In the genomic region with DNA sequence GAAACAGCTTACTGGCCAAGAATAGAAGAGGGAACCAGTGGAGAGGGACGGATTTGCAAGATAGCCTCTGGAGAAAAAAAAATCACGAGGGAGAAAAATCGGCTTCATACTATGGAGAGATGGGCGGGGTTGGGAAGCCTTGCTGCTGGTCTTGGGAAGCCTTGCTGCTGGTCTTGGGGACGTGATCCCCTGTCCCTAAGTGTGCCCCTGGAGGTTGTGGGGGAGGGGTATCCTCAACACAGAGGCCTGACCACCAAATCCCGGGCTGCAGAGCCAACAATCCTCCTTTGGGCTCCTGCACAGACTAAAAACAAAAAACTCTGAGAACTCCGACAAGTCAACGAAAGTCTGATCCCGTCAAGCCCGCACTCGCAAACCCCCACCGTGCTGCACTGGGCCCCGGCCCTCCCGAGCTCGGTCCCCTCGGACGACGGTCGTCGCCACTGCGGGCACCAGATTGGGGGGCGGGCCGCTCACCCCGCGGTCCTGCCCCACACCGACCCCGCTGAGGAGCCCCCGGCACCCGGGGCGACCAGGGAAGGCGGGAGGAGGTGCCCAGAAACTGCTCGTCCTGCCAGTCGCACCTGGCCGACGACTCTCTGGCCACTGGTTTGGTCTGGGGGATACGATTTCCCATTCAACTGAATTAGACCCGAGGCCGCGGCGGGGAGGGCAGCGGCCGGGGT, we compare ENCODE assay signal across 8 cellular contexts. TPM values are rescaled to one million over a fixed set of nuclear protein-coding genes. Genes with fewer than 3 reads are reported as not detected.
A peak's percentile ranks its signal among the peaks of the same experiment; 100 is the strongest.
DNase-seq lines count a peak whose midpoint lies in the region; ATAC-seq, FAIRE-seq and TF ChIP-seq lines count a peak whose summit lies in the region.

No MANE protein-coding gene starts in this region.

- H3K9me3 ChIP-seq in HepG2 (ENCODE audit: low read length) (no peaks in the 10 kb centered on the region), subcutaneous abdominal adipose tissue (ENCODE audit: control insufficient read depth in 5 of 5, low read length in 5 of 5) (no peaks in the 10 kb centered on the region)

- peak overlapping the region; percentile 62 for H3K4me2 ChIP-seq in HepG2 (ENCODE audit: low read depth, low read length)

- peak; percentile 4 for ATAC-seq in GM19455 (IDR thresholded peaks at IDR 0.05; ENCODE audit: unreplicated experiment)
- ATAC-seq in HepG2 = peak; percentile 11; the same call in 1 of the 3 replicates
- ATAC-seq in GM18519 (IDR thresholded peaks at IDR 0.05; ENCODE audit: low FRiP score, unreplicated experiment) = no peak

- CTCF ChIA-PET in HepG2 (lab: Yijun Ruan, JAX; ENCODE audit: low intra/inter-chr PET ratio, low total read pairs) = no interaction called here

- H3K27ac ChIP-seq in HepG2 (ENCODE audit: extremely low read length, insufficient read depth, low read length) (no peak overlapping the region), subcutaneous abdominal adipose tissue (ENCODE audit: low read depth, low read length) (no peak overlapping the region)

- intact Hi-C loops in HepG2 (cut with micrococcal nuclease; ENCODE audit: unreplicated experiment) = no loop called here

- H3K4me1 ChIP-seq in HepG2 (ENCODE audit: insufficient read depth, low read length) = no peaks in the 10 kb centered on the region
- H3K4me1 ChIP-seq in subcutaneous abdominal adipose tissue (ENCODE audit: control insufficient read depth in 5 of 5, insufficient read depth in 5 of 5, low read length in 5 of 5) = peaks cover 0 to 17% (median 14%) of the 10 kb centered on the region in 5 donors

- FAIRE-seq in HepG2 (lab: Jason Lieb, UNC) = no peak

- H2AFZ ChIP-seq in HepG2 (ENCODE audit: low read length) = no peak overlapping the region

- DNase-seq in Ammon's horn (ENCODE audit: low spot score) (peak; percentile 36), NCI-H69 (lab: John Stamatoyannopoulos, UW) (peak; percentile 76), cerebellum (ENCODE audit: low spot score) (peak; percentile 20), HepG2 (ENCODE audit: low spot score) (no peak), foreskin melanocyte (no peak)

- H3K36me3 ChIP-seq in HepG2 (replicated peaks in 1 of 2; ENCODE audit: control insufficient read depth in 1 of 2, insufficient read depth in 2 of 2, low read length in 2 of 2) = no peaks in the 10 kb centered on the region
- no peaks in the 10 kb centered on the region for H3K36me3 ChIP-seq in subcutaneous abdominal adipose tissue (ENCODE audit: control insufficient read depth in 5 of 5, insufficient read depth in 5 of 5, low read length in 5 of 5)

- POLR2A ChIA-PET in HepG2 (lab: Yijun Ruan, JAX) = no interaction called here

- no TSS peak for BruUV-seq in HepG2 (replicated peaks; lab: Mats Ljungman, UMichigan)

- no peak for TF ChIP-seq RAD21 in HepG2 (CRISPR knock-in tag; IDR thresholded peaks at IDR 0.05)

- WGBS in HepG2 (ENCODE audit: low lambda C conversion rate) = 26% methylated on average over 30 of the region's 42 CpGs

- H3K27me3 ChIP-seq in HepG2 (ENCODE audit: control insufficient read depth in 1 of 2, insufficient read depth in 2 of 2, low read length in 2 of 2) (peaks cover 7 to 40% of the 10 kb centered on the region in 2 experiments; a peak in 4 of 5 replicates), subcutaneous abdominal adipose tissue (ENCODE audit: control insufficient read depth in 5 of 5, insufficient read depth in 4 of 5, low read length in 5 of 5) (no peaks in the 10 kb centered on the region)

- H3K4me3 ChIP-seq in HepG2 (replicated peaks in 1 of 3; ENCODE audit: insufficient read depth in 1 of 3, low read depth in 2 of 3, low read length in 3 of 3) (peak overlapping the region in 1 of 3 experiments; percentile 65; a peak in 3 of 6 replicates), subcutaneous abdominal adipose tissue (ENCODE audit: low read depth in 1 of 5, low read length in 5 of 5) (peak overlapping the region; percentile 62 to 81 (median 76))

- in situ Hi-C loops in HepG2 (cut with HindIII; ENCODE audit: extremely low pct_ligation_motif_present, low pct_unique_long_range_greater_than_20kb) = no loop called here

- no peak overlapping the region for H3K9ac ChIP-seq in HepG2 (ENCODE audit: insufficient read depth, low read depth, low read length)
- peak overlapping the region in 4 of 5 donors; percentile 62 to 80 (median 66) for H3K9ac ChIP-seq in subcutaneous abdominal adipose tissue (ENCODE audit: low read length in 5 of 5)

- H4K20me1 ChIP-seq in HepG2 (ENCODE audit: insufficient read depth, low read length) = no peaks in the 10 kb centered on the region

- no peak for TF ChIP-seq EP300 in HepG2 (IDR thresholded peaks at IDR 0.05; ENCODE audit: low read depth in 2 of 2, low read length in 2 of 2)
- no peak for TF ChIP-seq EP300 in HepG2 (CRISPR knock-in tag; IDR thresholded peaks at IDR 0.05; ENCODE audit: borderline replicate concordance)

- no peak for TF ChIP-seq CTCF in HepG2 (CRISPR knock-in tag; IDR thresholded peaks at IDR 0.05)

- H3K79me2 ChIP-seq in HepG2 (ENCODE audit: insufficient read depth, low read length) = no peaks in the 10 kb centered on the region

- TF ChIP-seq POLR2A in HepG2 (IDR thresholded peaks at IDR 0.05; ENCODE audit: insufficient read depth in 1 of 2, low read depth in 2 of 2, low read length in 2 of 2) = no peak

TF ChIP-seq in HepG2, 621 proteins besides CTCF, POLR2A, EP300 and RAD21:
- TF ChIP-seq EZH2 (conservative IDR thresholded peaks at IDR 0.05; ENCODE audit: low read depth, low read length) (peak; percentile 40; the same call in 1 of the 2 replicates), JDP2 (CRISPR knock-in tag; IDR thresholded peaks at IDR 0.05; ENCODE audit: borderline replicate concordance) (no peak)

RNA-seq across cellular contexts. Expression of a gene that starts 0.7 kb away (rescaled TPM):
- total RNA-seq in cerebellum = 7.9 TPM
- 0.04 and 0.07 TPM in 2 replicates for total RNA-seq in HepG2 (2016; rRNA removed; fragmentation: Illumina TruSeq; extraction: Trizol)
- not detected in 2 replicates for total RNA-seq in HepG2 (2016; cell fraction: cytosol; rRNA removed; fragmentation: Illumina TruSeq; extraction: Trizol; ENCODE audit: low read depth)
- not detected in 2 replicates for total RNA-seq in HepG2 (2016; cell fraction: insoluble cytoplasmic fraction; rRNA removed; fragmentation: Illumina TruSeq; extraction: Trizol)
- 0.06 and 0.07 TPM in 2 replicates for total RNA-seq in HepG2 (2016; cell fraction: membrane; rRNA removed; fragmentation: Illumina TruSeq; extraction: Trizol)
- not detected in 2 replicates for total RNA-seq in HepG2 (2016; cell fraction: nucleus; rRNA removed; fragmentation: Illumina TruSeq; extraction: Trizol)
- not detected in 2 replicates for polyA plus RNA-seq in HepG2 (2011; rRNA removed)
- polyA plus RNA-seq in HepG2 (2011; cell fraction: cytosol; rRNA removed) = not detected in 2 replicates
- polyA plus RNA-seq in HepG2 (2011; cell fraction: nucleus; rRNA removed) = not detected in 2 replicates
- not detected in 2 replicates for polyA plus RNA-seq in HepG2 (2012)
- polyA plus RNA-seq in HepG2 (2016; cell fraction: cytosol; fragmentation: Illumina TruSeq; extraction: Trizol; ENCODE audit: low read depth) = not detected in 2 replicates
- 0.05 and 0.13 TPM in 2 replicates for polyA plus RNA-seq in HepG2 (2016; cell fraction: insoluble cytoplasmic fraction; fragmentation: Illumina TruSeq; extraction: Trizol; ENCODE audit: low read depth)
- not detected in 2 replicates for polyA plus RNA-seq in HepG2 (2016; cell fraction: membrane; fragmentation: Illumina TruSeq; extraction: Trizol; ENCODE audit: low read depth)
- polyA plus RNA-seq in HepG2 (2016; cell fraction: nucleus; fragmentation: Illumina TruSeq; extraction: Trizol; ENCODE audit: insufficient read depth, low read depth) = not detected in 2 replicates
- 26.0 TPM in 1 of 2 replicates, not detected in the other for polyA minus RNA-seq in HepG2 (2011; rRNA and poly(A)+ RNA removed; ENCODE audit: low replicate concordance)
- polyA minus RNA-seq in HepG2 (2011; cell fraction: cytosol; rRNA and poly(A)+ RNA removed) = 0.18 TPM in 1 of 2 replicates, not detected in the other
- polyA minus RNA-seq in HepG2 (2011; cell fraction: nucleus; rRNA and poly(A)+ RNA removed) = 0.13 TPM in 1 of 2 replicates, not detected in the other

Comparison
In these comparisons a context has a peak if more than half of its experiments do, and no peak if none do; other contexts are left out.
1. DNase-seq: peak in Ammon's horn (single experiment), NCI-H69 (single experiment) and cerebellum (single experiment); none in HepG2 (single experiment) and foreskin melanocyte (single experiment).